Comparison of ENCODE assay signal across 17 cellular contexts in genomic region chr16:71536752-71537499, GRCh38.
"Had no signal": no experiment of that assay in that cellular context is flagged by ENCODE, and none has a peak within 500 bp of the region (broad histone marks: within the 10 kb centered on the region; RNA-seq: fewer than 3 reads in every experiment).

No MANE protein-coding gene starts in this region.

- H2AFZ ChIP-seq: PC-9 had no signal

- H3K9me3 ChIP-seq: ascending aorta, SJCRH30 had no signal

- H3K27me3 ChIP-seq: ascending aorta, cardiac muscle cell, SJCRH30 had no signal

- ATAC-seq: Right ventricle myocardium inferior had no signal

- DNase-seq: activated gamma-delta T cell; MV-4-11; NCI-H1105; NCI-H1417 treated with DMSO at 0.1 percent for 48 hours; NCI-H2029; NCI-H446 treated with DMSO at 0.1 percent for 48 hours; NK-92 treated with Interleukin-12 subunit alpha and Interleukin-12 subunit beta, amount 100 ng/mL, for 24 hours had no signal

- FAIRE-seq: RCC 7860, TTC549 had no signal

- H3K4me2 ChIP-seq: KMS-11, PC-9 had no signal

- H3K27ac ChIP-seq: ascending aorta, cardiac muscle cell, KMS-11, PC-9, RWPE1, SJCRH30, SK-N-MC had no signal

- H3K4me1 ChIP-seq: ascending aorta, SJCRH30 had no signal

- H3K4me3 ChIP-seq: ascending aorta, cardiac muscle cell, PC-9, SJCRH30, SK-N-MC had no signal

- H3K36me3 ChIP-seq: ascending aorta, cardiac muscle cell, SJCRH30 had no signal

- H3K9ac ChIP-seq: KMS-11 had no signal
